Comparison of ENCODE assay signal across 12 cellular contexts in the genomic region with DNA sequence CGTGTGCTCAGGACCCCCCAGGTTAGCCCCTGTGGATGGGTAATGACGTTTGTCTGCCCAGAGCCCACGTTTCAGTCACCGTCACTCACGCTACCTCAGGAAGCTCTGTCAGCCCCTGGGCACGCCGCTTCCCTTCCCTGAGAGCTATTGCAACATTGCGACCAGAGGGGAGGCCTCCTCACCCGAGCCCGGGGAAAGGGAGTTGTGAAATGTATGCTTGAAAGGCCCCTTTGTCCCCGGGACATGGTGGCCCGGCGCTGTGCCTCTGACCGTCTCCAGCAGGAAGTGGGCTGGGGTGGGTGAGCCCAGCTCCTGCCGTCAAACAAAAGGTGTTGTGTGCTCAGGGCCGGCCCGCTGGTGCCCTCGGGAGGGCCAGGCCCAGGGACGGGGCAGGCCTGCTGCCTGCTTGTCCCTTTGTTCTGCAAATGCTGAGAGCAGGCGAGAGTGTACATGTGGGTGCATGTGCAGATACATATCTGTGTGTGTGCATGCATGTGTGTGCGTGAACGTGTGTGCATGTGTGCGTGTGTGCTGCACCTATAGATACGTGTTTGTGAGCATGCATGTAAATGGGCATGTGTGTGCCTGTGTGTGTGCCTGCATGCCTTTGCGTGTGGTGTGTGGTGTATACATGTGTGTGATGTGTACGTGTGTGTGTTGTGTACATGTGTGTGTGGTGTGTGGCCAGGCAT.
DNase-seq lines count a peak whose midpoint lies in the region; ATAC-seq and TF ChIP-seq lines count a peak whose summit lies in the region.
"Had no signal": no experiment of that assay in that cellular context is flagged by ENCODE, and none has a peak within 500 bp of the region (broad histone marks: within the 10 kb centered on the region; RNA-seq: fewer than 3 reads in every experiment).

No MANE protein-coding gene starts in this region.

- no peaks in the 10 kb centered on the region for H3K9me3 Mint-ChIP-seq in brain
- no peaks in the 10 kb centered on the region for H3K9me3 Mint-ChIP-seq in CD4-positive, alpha-beta T cell
- no peaks in the 10 kb centered on the region for H3K9me3 Mint-ChIP-seq in activated T-cell treated with anti-CD3 and anti-CD28 coated beads, Interleukin-2, amount 50 U/mL, for 4 hours

- no peaks in the 10 kb centered on the region for H3K4me1 ChIP-seq in left lung
- H3K4me1 ChIP-seq: foreskin keratinocyte had no signal

- no peak for TF ChIP-seq CTCF in brain (conservative IDR thresholded peaks at IDR 0.05)
- no peak for TF ChIP-seq CTCF in left lung (IDR thresholded peaks at IDR 0.05)
- TF ChIP-seq CTCF in CD4-positive, alpha-beta T cell (IDR thresholded peaks at IDR 0.05), result no peak

- H3K27me3 ChIP-seq in left lung, result no peaks in the 10 kb centered on the region
- H3K27me3 ChIP-seq in CD4-positive, alpha-beta T cell (ENCODE audit: control insufficient read depth, insufficient read depth, low read length), result no peaks in the 10 kb centered on the region
- H3K27me3 ChIP-seq: foreskin keratinocyte had no signal

- no peaks in the 10 kb centered on the region for H3K36me3 Mint-ChIP-seq in brain
- H3K36me3 Mint-ChIP-seq in CD4-positive, alpha-beta T cell (ENCODE audit: low read depth), result no peaks in the 10 kb centered on the region
- no peaks in the 10 kb centered on the region for H3K36me3 Mint-ChIP-seq in activated T-cell treated with anti-CD3 and anti-CD28 coated beads, Interleukin-2, amount 50 U/mL, for 4 hours (ENCODE audit: insufficient read depth)

- peak overlapping the region in 4 of 5 experiments; percentile 22 to 93 (median 58) for H3K27ac Mint-ChIP-seq in brain
- no peak overlapping the region for H3K27ac Mint-ChIP-seq in CD4-positive, alpha-beta T cell

- H3K9me3 ChIP-seq in left lung, result no peaks in the 10 kb centered on the region
- H3K9me3 ChIP-seq in CD4-positive, alpha-beta T cell (ENCODE audit: control insufficient read depth, low read length), result no peaks in the 10 kb centered on the region

- ATAC-seq in left lung, result peak; percentile 61
- no peak for ATAC-seq in CD4-positive, alpha-beta T cell (ENCODE audit: poor library complexity)
- ATAC-seq in left colon, result no peak
- ATAC-seq in activated T-cell treated with anti-CD3 and anti-CD28 coated beads, Interleukin-2, amount 50 U/mL, for 4 hours, result no peak
- ATAC-seq: foreskin keratinocyte had no signal

- POLR2A ChIA-PET in CD4-positive, alpha-beta T cell (lab: Charles Lee), result no interaction called here

- CTCF ChIA-PET in CD4-positive, alpha-beta T cell (lab: Charles Lee), result no interaction called here

- H3K4me3 ChIP-seq in left lung, result no peak overlapping the region

- H3K27me3 Mint-ChIP-seq in brain, result no peaks in the 10 kb centered on the region
- peaks cover 3% of the 10 kb centered on the region for H3K27me3 Mint-ChIP-seq in CD4-positive, alpha-beta T cell
- H3K27me3 Mint-ChIP-seq in activated T-cell treated with anti-CD3 and anti-CD28 coated beads, Interleukin-2, amount 50 U/mL, for 4 hours (ENCODE audit: low read depth), result no peaks in the 10 kb centered on the region

- DNase-seq in KG1 (lab: John Stamatoyannopoulos, UW) (peak; percentile 19), left lung (peak in 1 of 2 donors; percentile 75), superior temporal gyrus (ENCODE audit: extremely low spot score) (peak; percentile 88), left colon (no peak), NCI-H146 (lab: John Stamatoyannopoulos, UW) (no peak)
- DNase-seq in CD4-positive, alpha-beta T cell, result no peak
- DNase-seq in activated T-cell treated with anti-CD3 and anti-CD28 coated beads, Interleukin-2, amount 50 U/mL, for 4 hours, result no peak
- DNase-seq: activated CD4-positive, alpha-beta T cell treated with anti-CD3 and anti-CD28 coated beads for 48 hours; cortex of kidney; foreskin keratinocyte; NCI-H524 had no signal

- H3K27ac ChIP-seq in left lung, result no peak overlapping the region
- no peak overlapping the region for H3K27ac ChIP-seq in CD4-positive, alpha-beta T cell (ENCODE audit: low read depth, low read length)
- H3K27ac ChIP-seq: foreskin keratinocyte had no signal

- intact Hi-C loops in left lung (cut with DNase I), result no loop called here
- intact Hi-C loops in CD4-positive, alpha-beta T cell (cut with DNase I, micrococcal nuclease), result no loop called here
- intact Hi-C loops in left colon (cut with DNase I, micrococcal nuclease), result no loop called here

- no peaks in the 10 kb centered on the region for H3K36me3 ChIP-seq in left lung

- H3K4me3 Mint-ChIP-seq in brain, result peak overlapping the region in 1 of 5 experiments; percentile 14
- H3K4me3 Mint-ChIP-seq in CD4-positive, alpha-beta T cell, result no peak overlapping the region
- no peak overlapping the region for H3K4me3 Mint-ChIP-seq in activated T-cell treated with anti-CD3 and anti-CD28 coated beads, Interleukin-2, amount 50 U/mL, for 4 hours

- H3K4me1 Mint-ChIP-seq in brain, result peaks cover 55% of the 10 kb centered on the region
- H3K4me1 Mint-ChIP-seq in CD4-positive, alpha-beta T cell (ENCODE audit: low read depth), result no peaks in the 10 kb centered on the region
- H3K4me1 Mint-ChIP-seq in activated T-cell treated with anti-CD3 and anti-CD28 coated beads, Interleukin-2, amount 50 U/mL, for 4 hours (ENCODE audit: low read depth), result no peaks in the 10 kb centered on the region

Comparison
In these comparisons a context has a peak if more than half of its experiments do, and no peak if none do; other contexts are left out.
1. DNase-seq: peak in KG1 (single experiment) and superior temporal gyrus (single experiment); none in CD4-positive, alpha-beta T cell (0 of 10), left colon (0 of 2), activated T-cell treated with anti-CD3 and anti-CD28 coated beads, Interleukin-2, amount 50 U/mL, for 4 hours (single experiment) and NCI-H146 (single experiment).